In the genomic region with DNA sequence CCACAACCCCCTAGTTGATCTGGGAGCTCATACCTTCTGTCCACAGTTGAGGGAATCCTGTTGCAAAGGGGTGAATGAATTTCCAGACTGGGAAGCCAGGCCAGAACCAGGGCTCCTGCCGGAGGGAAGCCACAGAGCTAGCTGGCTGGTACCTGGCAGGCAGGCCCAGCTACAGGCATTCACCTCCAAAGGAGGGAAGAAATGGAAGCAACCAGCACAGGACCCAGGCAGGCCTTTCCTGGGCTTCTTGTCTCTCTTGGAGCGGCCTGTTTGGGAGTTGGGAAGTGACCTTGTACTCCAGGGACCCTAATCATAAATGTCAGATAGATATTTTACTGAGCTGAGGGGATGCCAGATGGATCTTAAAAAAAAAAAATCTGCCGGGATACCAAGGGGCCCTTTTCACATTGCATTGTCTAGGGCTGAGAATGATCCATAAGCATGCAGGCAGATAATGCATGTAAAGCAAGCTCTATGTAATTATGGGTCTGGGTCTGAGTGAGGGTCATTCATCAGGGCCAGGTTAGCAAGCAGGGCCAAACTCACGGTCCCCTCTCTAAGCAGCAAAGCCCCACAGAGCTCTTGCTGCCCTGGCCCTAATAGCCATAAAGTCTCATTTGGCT, we compare ENCODE assay signal across 24 cellular contexts. TPM values are rescaled to one million over a fixed set of nuclear protein-coding genes. Genes with fewer than 3 reads are reported as not detected.
DNase-seq lines count a peak whose midpoint lies in the region; ATAC-seq and TF ChIP-seq lines count a peak whose summit lies in the region.
"Had no signal": no experiment of that assay in that cellular context is flagged by ENCODE, and none has a peak within 500 bp of the region (broad histone marks: within the 10 kb centered on the region; RNA-seq: fewer than 3 reads in every experiment).

No MANE protein-coding gene starts in this region.

- peaks cover 77% of the 10 kb centered on the region for H3K4me1 Mint-ChIP-seq in nephron

- no peak overlapping the region for H2AFZ ChIP-seq in SK-N-SH (ENCODE audit: low read depth)

- TF ChIP-seq CTCF in SK-N-SH (IDR thresholded peaks at IDR 0.05) (no peak), choroid plexus epithelial cell (conservative IDR thresholded peaks at IDR 0.05; ENCODE audit: low read depth, low read length) (no peak), nephron (IDR thresholded peaks at IDR 0.05; ENCODE audit: unreplicated experiment in 3 of 3) (no peak), sigmoid colon (IDR thresholded peaks at IDR 0.05) (no peak)

- H3K9me3 ChIP-seq in SK-N-SH = no peaks in the 10 kb centered on the region
- H3K9me3 ChIP-seq in sigmoid colon = no peaks in the 10 kb centered on the region
- H3K9me3 ChIP-seq: MG63 had no signal

- H3K27me3 ChIP-seq in SK-N-SH (ENCODE audit: insufficient read depth) (no peaks in the 10 kb centered on the region), sigmoid colon (peaks cover 0 to 56% (median 24%) of the 10 kb centered on the region in 3 donors)
- H3K27me3 ChIP-seq: MG63 had no signal

- 0 out of 2 replicates have a peak overlapping the region, but pooled peaks have one; percentile 6 for H3K4me2 ChIP-seq in SK-N-SH

- intact Hi-C loops in sigmoid colon (cut with DNase I) = no loop called here

- peaks cover 95% of the 10 kb centered on the region for H3K36me3 Mint-ChIP-seq in nephron (ENCODE audit: low read depth)

- H3K4me3 Mint-ChIP-seq in nephron = peak overlapping the region; percentile 95 to 96 (median 95)
- H3K4me3 Mint-ChIP-seq: activated naive CD4-positive, alpha-beta T cell treated with anti-CD3 and anti-CD28 coated beads, Interleukin-2, amount 50 U/mL, for 24 hours; CD4-positive, alpha-beta T cell; stimulated activated naive B cell treated with anti-CD40 and anti-IgM and Interleukin-4, amounts not matched to agents 10 μg/mL and 1 μg/mL and 100 μg/mL, for 72 hours; T-helper 2 cell treated with Interferon-gamma antibody and Interleukin-4, amounts not matched to agents 5 μg/mL and 100 μg/mL, for 36 hours; WTC11 had no signal

- POLR2A ChIA-PET in SK-N-SH (lab: Yijun Ruan, JAX) = interaction anchor here (1.2 kb wide), 1 partner anchor 10 kb away, joined by 3 read pairs; no protein-coding TSS in a partner anchor

- H3K4me1 ChIP-seq in SK-N-SH (ENCODE audit: control insufficient read depth in 1 of 2, insufficient read depth in 2 of 2, low read depth in 1 of 2, low read length in 1 of 2) (peaks cover 0 to 24% of the 10 kb centered on the region in 2 experiments; a peak in 3 of 4 replicates), urinary bladder (ENCODE audit: insufficient read depth) (no peaks in the 10 kb centered on the region), sigmoid colon (peaks cover 0 to 2% (median 0%) of the 10 kb centered on the region in 4 donors)

- ATAC-seq in SK-N-SH treated with all-trans-retinoic acid at 6 μM for 48 hours = no peak
- ATAC-seq: stimulated activated naive B cell treated with anti-CD40 and anti-IgM and Interleukin-4, amounts not matched to agents 10 μg/mL and 1 μg/mL and 100 μg/mL, for 72 hours; WTC11 had no signal

- DNase-seq in SK-N-SH (no peak), choroid plexus epithelial cell (ENCODE audit: low read depth) (peak; percentile 7), sigmoid colon (no peak), HT-29 (ENCODE audit: low spot score) (no peak)
- no peak for DNase-seq in activated naive CD4-positive, alpha-beta T cell (lab: John Stamatoyannopoulos, UW)
- DNase-seq: activated CD4-positive, alpha-beta T cell treated with anti-CD3 and anti-CD28 coated beads, Interleukin-2, amount 50 U/mL, for 1 hour; anterior cingulate cortex; CD4-positive, alpha-beta T cell; EL; MG63; NCI-H1417 treated with DMSO at 0.1 percent for 48 hours; NCI-H2081 treated with DMSO at 0.1 percent for 48 hours; NCI-H82; stimulated activated CD4-positive, alpha-beta T cell treated with anti-CD3 and anti-CD28 coated beads, Interleukin-12 subunit alpha, Interleukin-12 subunit beta, amount 100 ng/mL, for 4 hours; stimulated activated CD4-positive, alpha-beta T cell treated with anti-CD3 and anti-CD28 coated beads, Interleukin-4, amount 100 ng/mL, for 24 hours; stimulated activated naive B cell treated with anti-CD40 and anti-IgM and Interleukin-4, amounts not matched to agents 10 μg/mL and 1 μg/mL and 100 μg/mL, for 72 hours had no signal

- no peak for TF ChIP-seq RAD21 in SK-N-SH (IDR thresholded peaks at IDR 0.05; ENCODE audit: low read length)

- WGBS in SK-N-SH (ENCODE audit: low lambda C conversion rate) = 100% methylated on average over 3 of the region's 4 CpGs
- 56% methylated on average over 4 of the region's 4 CpGs for WGBS in urinary bladder
- WGBS in sigmoid colon, 2 donors = 71 to 90% methylated on average over 4 of the region's 4 CpGs

- H3K4me3 ChIP-seq in SK-N-SH (ENCODE audit: low read depth in 2 of 2, low read length in 1 of 2) = no peak overlapping the region
- H3K4me3 ChIP-seq in choroid plexus epithelial cell (ENCODE audit: low read depth, low read length) = peak overlapping the region; percentile 69
- H3K4me3 ChIP-seq in urinary bladder (ENCODE audit: low read depth, low read length) = peak overlapping the region; percentile 14
- no peak overlapping the region for H3K4me3 ChIP-seq in sigmoid colon
- H3K4me3 ChIP-seq: MG63 had no signal

- peaks cover 2% of the 10 kb centered on the region for H3K9me3 Mint-ChIP-seq in nephron
- H3K9me3 Mint-ChIP-seq: activated naive CD4-positive, alpha-beta T cell treated with anti-CD3 and anti-CD28 coated beads, Interleukin-2, amount 50 U/mL, for 24 hours; WTC11 had no signal

- H3K27me3 Mint-ChIP-seq in nephron (ENCODE audit: low read depth) = peaks cover 78% of the 10 kb centered on the region

- H3F3A ChIP-seq in SK-N-SH (replicated peaks; ENCODE audit: insufficient read depth) = peaks cover 6% of the 10 kb centered on the region

- TF ChIP-seq POLR2A in sigmoid colon (IDR thresholded peaks at IDR 0.05) = no peak

- TF ChIP-seq EP300 in SK-N-SH (IDR thresholded peaks at IDR 0.05; ENCODE audit: borderline replicate concordance in 1 of 2, low read depth in 1 of 2, low read length in 1 of 2) (no peak), sigmoid colon (IDR thresholded peaks at IDR 0.05) (no peak)

- H3K27ac ChIP-seq in SK-N-SH (ENCODE audit: low read depth in 2 of 2, low read length in 1 of 2) = no peak overlapping the region
- no peak overlapping the region for H3K27ac ChIP-seq in urinary bladder (ENCODE audit: low read depth)
- no peak overlapping the region for H3K27ac ChIP-seq in sigmoid colon
- H3K27ac ChIP-seq: 22Rv1 had no signal

- H3K9ac ChIP-seq in SK-N-SH = no peak overlapping the region

- H3K79me2 ChIP-seq in SK-N-SH (ENCODE audit: insufficient read depth) = peaks cover 65% of the 10 kb centered on the region

- CTCF ChIA-PET in SK-N-SH (lab: Yijun Ruan, JAX) = interaction anchor here (0.8 to 3.0 kb wide), 6 partner anchors 10 to 1259 kb away, joined by 3 to 13 read pairs (median 6); no protein-coding TSS in a partner anchor

- H3K27ac Mint-ChIP-seq in nephron = peak overlapping the region; percentile 99 to 100 (median 99)
- H3K27ac Mint-ChIP-seq: activated naive CD4-positive, alpha-beta T cell treated with anti-CD3 and anti-CD28 coated beads, Interleukin-2, amount 50 U/mL, for 24 hours; CD4-positive, alpha-beta T cell; stimulated activated naive B cell treated with anti-CD40 and anti-IgM and Interleukin-4, amounts not matched to agents 10 μg/mL and 1 μg/mL and 100 μg/mL, for 72 hours; T-helper 2 cell treated with Interferon-gamma antibody and Interleukin-4, amounts not matched to agents 5 μg/mL and 100 μg/mL, for 36 hours; WTC11 had no signal

- peaks cover 4% of the 10 kb centered on the region; the same call in 1 of the 2 replicates for H4K20me1 ChIP-seq in SK-N-SH (ENCODE audit: insufficient read depth)

- H3K36me3 ChIP-seq in SK-N-SH (replicated peaks in 1 of 2; ENCODE audit: control insufficient read depth in 1 of 2, insufficient read depth in 2 of 2, low read length in 1 of 2) (peaks cover 24 to 51% of the 10 kb centered on the region in 2 experiments), urinary bladder (ENCODE audit: insufficient read depth) (no peaks in the 10 kb centered on the region), sigmoid colon (peaks cover 0 to 8% (median 0%) of the 10 kb centered on the region in 4 donors)

- H3K9me2 ChIP-seq in SK-N-SH = no peaks in the 10 kb centered on the region

TF ChIP-seq in SK-N-SH, 30 proteins besides CTCF, POLR2A, EP300 and RAD21 (continues in another document):
- no peak for TF ChIP-seq NFIC (IDR thresholded peaks at IDR 0.05; ENCODE audit: borderline replicate concordance)

TF ChIP-seq in SK-N-SH treated with all-trans-retinoic acid at 6 μM for 48 hours, 23 proteins besides CTCF, POLR2A, EP300 and RAD21:
- TF ChIP-seq ESRRG (CRISPR knock-in tag; IDR thresholded peaks at IDR 0.05) (no peak), CSDC2 (CRISPR knock-in tag; IDR thresholded peaks at IDR 0.05) (no peak), GLIS3 (CRISPR knock-in tag; IDR thresholded peaks at IDR 0.05) (no peak)

RNA-seq across cellular contexts. Expression of a gene that starts 8.4 kb away (rescaled TPM):
- 40.0 and 47.1 TPM in 2 replicates for polyA plus RNA-seq in SK-N-SH (2012; rRNA removed)
- polyA plus RNA-seq in SK-N-SH (2012; cell fraction: cytosol; rRNA removed) = 24.5 and 41.7 TPM in 2 replicates
- 82.7 and 105 TPM in 2 replicates for polyA plus RNA-seq in SK-N-SH (2012; cell fraction: nucleus; rRNA removed)
- 64.8 TPM for total RNA-seq in urinary bladder
- polyA plus RNA-seq in urinary bladder = 149 TPM
- 10 to 100 TPM; 16.3 to 24.1 (median 17.5) TPM for total RNA-seq in sigmoid colon
- polyA plus RNA-seq in sigmoid colon = 1 to 10 TPM; 1.4 to 8.4 (median 7.6) TPM
- 19.7 and 24.5 TPM in 2 replicates for total RNA-seq in HT-29 (2014; rRNA removed; shearing (Covaris generic))
- total RNA-seq: CD4-positive, alpha-beta T cell; OCI-LY7 had no signal

RNA-seq across cellular contexts. Expression of a gene that starts 10.4 kb away (rescaled TPM):
- 7.4 and 8.3 TPM in 2 replicates for polyA plus RNA-seq in SK-N-SH (2012; rRNA removed)
- polyA plus RNA-seq in SK-N-SH (2012; cell fraction: cytosol; rRNA removed) = 9.3 and 13.1 TPM in 2 replicates
- polyA plus RNA-seq in SK-N-SH (2012; cell fraction: nucleus; rRNA removed) = 12.3 TPM in 2 replicates
- total RNA-seq in urinary bladder = 61.4 TPM
- 25.9 TPM for polyA plus RNA-seq in urinary bladder
- 10 to 100 TPM in 1 of 4 donors, 1 to 10 TPM in 3; 6.7 to 15.2 (median 9.1) TPM for total RNA-seq in sigmoid colon
- 1 to 10 TPM; 1.4 to 9.0 (median 3.2) TPM for polyA plus RNA-seq in sigmoid colon
- 2.8 and 4.1 TPM in 2 replicates for total RNA-seq in HT-29 (2014; rRNA removed; shearing (Covaris generic))
- total RNA-seq: CD4-positive, alpha-beta T cell; OCI-LY7 had no signal

Comparison
In these comparisons a context has a peak if more than half of its experiments do, and no peak if none do; other contexts are left out.
1. H3K4me3 ChIP-seq: peak in choroid plexus epithelial cell (single experiment) and urinary bladder (single experiment); none in SK-N-SH (0 of 2) and sigmoid colon (0 of 4).